Comparison of ENCODE assay signal across 21 cellular contexts in the genomic region with DNA sequence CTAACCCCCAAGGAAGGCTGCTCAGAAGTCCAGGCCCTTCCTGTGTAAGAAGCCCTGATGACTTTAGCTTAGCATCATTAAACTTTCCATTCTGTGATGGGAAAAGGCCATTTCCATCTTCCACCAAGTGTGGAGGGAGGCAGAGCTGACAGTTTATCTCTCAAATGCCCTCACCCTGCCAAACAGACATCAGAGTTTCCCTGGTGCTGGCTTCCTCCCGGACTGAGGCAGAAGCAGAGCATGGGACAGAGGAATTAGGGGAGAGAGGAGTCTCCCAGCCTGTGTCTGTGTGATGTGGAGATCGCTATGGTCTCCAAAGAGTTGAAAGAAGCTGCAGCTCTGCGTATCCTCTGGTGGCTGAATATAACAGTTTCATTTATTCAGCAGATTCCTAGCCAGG.
"Had no signal": no experiment of that assay in that cellular context is flagged by ENCODE, and none has a peak within 500 bp of the region (broad histone marks: within the 10 kb centered on the region; RNA-seq: fewer than 3 reads in every experiment).

No MANE protein-coding gene starts in this region.

- H3K9me3 Mint-ChIP-seq: nephron progenitor cell; stimulated activated naive B cell treated with anti-CD40 and anti-IgM and Interleukin-4, amounts not matched to agents 10 μg/mL and 1 μg/mL and 100 μg/mL, for 72 hours; stimulated activated naive CD8-positive, alpha-beta T cell treated with anti-CD3 and anti-CD28 coated beads, Interleukin-15, Interleukin-2, amounts not matched to agents 100 ng/mL and 50 ng/mL, for 24 hours had no signal

- H3K27me3 ChIP-seq: dorsolateral prefrontal cortex, gastrocnemius medialis, ovary, suprapubic skin, transverse colon, upper lobe of right lung, uterus had no signal

- H3K9me3 ChIP-seq: gastrocnemius medialis, ovary, psoas muscle, suprapubic skin, transverse colon, upper lobe of right lung, uterus had no signal

- H3K4me1 Mint-ChIP-seq: stimulated activated naive B cell treated with anti-CD40 and anti-IgM and Interleukin-4, amounts not matched to agents 10 μg/mL and 1 μg/mL and 100 μg/mL, for 72 hours had no signal

- DNase-seq: central memory CD4-positive, alpha-beta T cell; dorsolateral prefrontal cortex; effector CD4-positive, alpha-beta T cell; gastrocnemius medialis; mesendoderm; midbrain; naive thymus-derived CD4-positive, alpha-beta T cell; nephron progenitor cell; occipital lobe; ovary; posterior cingulate gyrus; psoas muscle; stimulated activated CD4-positive, alpha-beta T cell treated with anti-CD3 and anti-CD28 coated beads, Interleukin-15, amount 100 ng/mL, for 24 hours; stimulated activated CD4-positive, alpha-beta T cell treated with anti-CD3 and anti-CD28 coated beads, Interleukin-2, amount 100 ng/mL, for 48 hours; stimulated activated naive B cell treated with anti-CD40 and anti-IgM and Interleukin-4, amounts not matched to agents 10 μg/mL and 1 μg/mL and 100 μg/mL, for 72 hours; transverse colon; upper lobe of right lung; uterus had no signal

- H3K4me3 ChIP-seq: dorsolateral prefrontal cortex, gastrocnemius medialis, ovary, psoas muscle, skin epidermis, suprapubic skin, transverse colon, upper lobe of right lung, uterus had no signal

- H3K27ac Mint-ChIP-seq: nephron progenitor cell; stimulated activated naive B cell treated with anti-CD40 and anti-IgM and Interleukin-4, amounts not matched to agents 10 μg/mL and 1 μg/mL and 100 μg/mL, for 72 hours; stimulated activated naive CD8-positive, alpha-beta T cell treated with anti-CD3 and anti-CD28 coated beads, Interleukin-15, Interleukin-2, amounts not matched to agents 100 ng/mL and 50 ng/mL, for 24 hours had no signal

- H3K36me3 ChIP-seq: gastrocnemius medialis, ovary, suprapubic skin, transverse colon, upper lobe of right lung, uterus had no signal

- H3K27ac ChIP-seq: dorsolateral prefrontal cortex, gastrocnemius medialis, ovary, psoas muscle, suprapubic skin, transverse colon, upper lobe of right lung, uterus had no signal

- H3K36me3 Mint-ChIP-seq: stimulated activated naive B cell treated with anti-CD40 and anti-IgM and Interleukin-4, amounts not matched to agents 10 μg/mL and 1 μg/mL and 100 μg/mL, for 72 hours had no signal

- H3K4me1 ChIP-seq: gastrocnemius medialis, psoas muscle, transverse colon, upper lobe of right lung, uterus had no signal

- ATAC-seq: gastrocnemius medialis; naive thymus-derived CD4-positive, alpha-beta T cell; psoas muscle; stimulated activated naive B cell treated with anti-CD40 and anti-IgM and Interleukin-4, amounts not matched to agents 10 μg/mL and 1 μg/mL and 100 μg/mL, for 72 hours; upper lobe of right lung had no signal

- H3K4me3 Mint-ChIP-seq: naive thymus-derived CD4-positive, alpha-beta T cell; nephron progenitor cell; stimulated activated naive B cell treated with anti-CD40 and anti-IgM and Interleukin-4, amounts not matched to agents 10 μg/mL and 1 μg/mL and 100 μg/mL, for 72 hours; stimulated activated naive CD8-positive, alpha-beta T cell treated with anti-CD3 and anti-CD28 coated beads, Interleukin-15, Interleukin-2, amounts not matched to agents 100 ng/mL and 50 ng/mL, for 24 hours had no signal
